Comparison of ENCODE assay signal across 24 cellular contexts in the genomic region with DNA sequence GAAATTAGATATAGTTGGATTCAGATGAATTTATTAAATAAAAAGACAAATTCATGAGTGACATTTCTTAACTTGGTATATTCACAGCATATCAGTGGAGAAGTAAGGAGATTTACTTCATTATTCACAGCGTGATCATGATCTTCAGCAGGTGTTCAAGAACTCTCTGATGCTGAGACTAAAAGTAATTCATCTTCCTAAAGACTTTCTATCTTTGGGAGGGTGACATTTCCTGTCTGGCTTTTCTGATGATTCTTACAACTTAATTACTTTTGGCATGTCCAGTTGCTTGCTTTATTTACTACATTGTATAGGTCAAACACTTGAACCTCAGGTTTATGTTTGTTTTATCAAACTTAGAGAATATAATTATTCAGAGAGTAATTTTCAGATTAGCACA.
"Had no signal": no experiment of that assay in that cellular context is flagged by ENCODE, and none has a peak within 500 bp of the region (broad histone marks: within the 10 kb centered on the region; RNA-seq: fewer than 3 reads in every experiment).

No MANE protein-coding gene starts in this region.

- H3K36me3 ChIP-seq: esophagus muscularis mucosa, gastroesophageal sphincter, heart left ventricle, left lung, neural progenitor cell, prostate gland, right atrium auricular region, stomach, thyroid gland, vagina had no signal

- H3K79me2 ChIP-seq: hepatocyte had no signal

- H3K27me3 ChIP-seq: esophagus muscularis mucosa, foreskin keratinocyte, gastroesophageal sphincter, heart left ventricle, hepatocyte, left lung, neural progenitor cell, right atrium auricular region, stomach, thyroid gland, vagina had no signal

- H2AFZ ChIP-seq: hepatocyte, neural progenitor cell had no signal

- H3K4me2 ChIP-seq: hepatocyte, neural progenitor cell, smooth muscle cell had no signal

- DNase-seq: effector CD8-positive, alpha-beta T cell; foreskin keratinocyte; heart left ventricle; kidney; left lung; mesenchymal stem cell; naive thymus-derived CD4-positive, alpha-beta T cell; stimulated activated CD4-positive, alpha-beta T cell treated with anti-CD3 and anti-CD28 coated beads, Interleukin-12 subunit alpha, Interleukin-12 subunit beta, amount 100 ng/mL, for 4 hours; stimulated activated CD4-positive, alpha-beta T cell treated with anti-CD3 and anti-CD28 coated beads, Interleukin-1b, Interleukin-23, amount 100 ng/mL, for 48 hours; stimulated activated CD4-positive, alpha-beta T cell treated with anti-CD3 and anti-CD28 coated beads, Interleukin-4, amount 100 ng/mL, for 24 hours; stimulated activated naive CD4-positive, alpha-beta T cell treated with Interleukin-2 at 50 U/mL for 16 hours; stomach; thyroid gland; trophoblast cell had no signal

- H3K27ac ChIP-seq: esophagus muscularis mucosa, foreskin keratinocyte, gastroesophageal sphincter, heart left ventricle, hepatocyte, left lung, neural progenitor cell, prostate gland, right atrium auricular region, stomach, thyroid gland, vagina had no signal

- H3K4me3 ChIP-seq: esophagus muscularis mucosa, gastroesophageal sphincter, heart left ventricle, hepatocyte, left lung, neural progenitor cell, prostate gland, right atrium auricular region, smooth muscle cell, stomach, thyroid gland, vagina had no signal

- ATAC-seq: foreskin keratinocyte; gastroesophageal sphincter; heart left ventricle; left lung; naive thymus-derived CD4-positive, alpha-beta T cell; sciatic nerve; stimulated activated effector memory CD8-positive, alpha-beta T cell treated with anti-CD3 and anti-CD28 coated beads, Interleukin-12 subunit alpha, Interleukin-12 subunit beta, amount 100 ng/mL, for 72 hours had no signal

- H3K4me1 ChIP-seq: foreskin keratinocyte, left lung, neural progenitor cell, prostate gland, right atrium auricular region, thyroid gland, vagina had no signal

- H3K9me3 ChIP-seq: esophagus muscularis mucosa, gastroesophageal sphincter, left lung, prostate gland, right atrium auricular region, stomach, thyroid gland, vagina had no signal

- H3K9ac ChIP-seq: neural progenitor cell had no signal
